In genomic region chr14:64293976-64294671, GRCh38 we compare ENCODE assay signal across 8 cellular contexts. TPM values are rescaled to one million over a fixed set of nuclear protein-coding genes. Genes with fewer than 3 reads are reported as not detected.
A peak's percentile ranks its signal among the peaks of the same experiment; 100 is the strongest.
DNase-seq lines count a peak whose midpoint lies in the region; ATAC-seq, FAIRE-seq and TF ChIP-seq lines count a peak whose summit lies in the region.

Gene ESR2, minus strand, starts transcription at chr14:64294371. Its CDS starts 11,386 bp downstream, at chr14:64282985.

- TF ChIP-seq CTCF in WTC11 (IDR thresholded peaks at IDR 0.05): no peak
- TF ChIP-seq CTCF in upper lobe of right lung (IDR thresholded peaks at IDR 0.05): no peak

- CTCF ChIA-PET in WTC11 (lab: Charles Lee): interaction anchor here (0.5 to 3.7 kb wide), 25 partner anchors 9 to 234 kb away, joined by 3 to 35 read pairs (median 4); no protein-coding TSS in a partner anchor

- H3K4me1 Mint-ChIP-seq in WTC11: peaks cover 10% of the 10 kb centered on the region

- peaks cover 25% of the 10 kb centered on the region for H3K27me3 Mint-ChIP-seq in WTC11 (ENCODE audit: low read depth)

- no peaks in the 10 kb centered on the region for H3K36me3 Mint-ChIP-seq in WTC11

- intact Hi-C loops in upper lobe of right lung (cut with DNase I): no loop called here

- no peaks in the 10 kb centered on the region for H3K9me3 Mint-ChIP-seq in WTC11

- H3K36me3 ChIP-seq in endocrine pancreas (ENCODE audit: control insufficient read depth, insufficient read depth, low read length) (no peaks in the 10 kb centered on the region), mucosa of stomach (ENCODE audit: control insufficient read depth, insufficient read depth, low read length) (no peaks in the 10 kb centered on the region), upper lobe of right lung (no peaks in the 10 kb centered on the region)

- H3K4me1 ChIP-seq in endocrine pancreas (ENCODE audit: control insufficient read depth, insufficient read depth, low read length) (no peaks in the 10 kb centered on the region), mucosa of stomach (ENCODE audit: control insufficient read depth, insufficient read depth, low read length) (peaks cover 12% of the 10 kb centered on the region), upper lobe of right lung (peaks cover 24% of the 10 kb centered on the region)

- no peak within 1 kb of the TSS for H3K9ac ChIP-seq in endocrine pancreas (ENCODE audit: control insufficient read depth, insufficient read depth, low read length)
- no peak within 1 kb of the TSS for H3K9ac ChIP-seq in mucosa of stomach (ENCODE audit: low read length)

- no peak within 1 kb of the TSS for H3K27ac Mint-ChIP-seq in WTC11

- H3K27me3 ChIP-seq in endocrine pancreas (ENCODE audit: control insufficient read depth, insufficient read depth, low read length): no peaks in the 10 kb centered on the region
- peaks cover 22% of the 10 kb centered on the region for H3K27me3 ChIP-seq in mucosa of stomach (ENCODE audit: control insufficient read depth, insufficient read depth, low read length)
- H3K27me3 ChIP-seq in upper lobe of right lung: peaks cover 24% of the 10 kb centered on the region

- DNase-seq in DMS79 treated with DMSO at 0.1 percent for 48 hours (lab: John Stamatoyannopoulos, UW): peak; percentile 60
- DNase-seq in HTR-8/SVneo (ENCODE audit: insufficient read length, low spot score): peak; percentile 60
- DNase-seq in WTC11 (ENCODE audit: low spot score): peak; percentile 58
- DNase-seq in upper lobe of right lung: peak; percentile 65
- no peak for DNase-seq in NCI-H226

- no peak within 1 kb of the TSS for H3K27ac ChIP-seq in upper lobe of right lung

- H3K4me3 Mint-ChIP-seq in WTC11: peak within 1 kb of the TSS; percentile 75

- H3K9me3 ChIP-seq in endocrine pancreas (ENCODE audit: control insufficient read depth, low read length) (no peaks in the 10 kb centered on the region), mucosa of stomach (ENCODE audit: control insufficient read depth, low read length) (no peaks in the 10 kb centered on the region), upper lobe of right lung (no peaks in the 10 kb centered on the region)

- H3K4me3 ChIP-seq in endocrine pancreas (ENCODE audit: control insufficient read depth, insufficient read depth, low read length) (peak within 1 kb of the TSS; percentile 43), mucosa of stomach (ENCODE audit: low read length) (peak within 1 kb of the TSS; percentile 1), upper lobe of right lung (peak within 1 kb of the TSS; percentile 47)

- POLR2A ChIA-PET in WTC11 (lab: Charles Lee): no interaction called here

- ATAC-seq in GM19463 (IDR thresholded peaks at IDR 0.05; ENCODE audit: unreplicated experiment) (peak; percentile 29), WTC11 (peak; percentile 52), upper lobe of right lung (peak; percentile 61)

- FAIRE-seq in HTR-8/SVneo (lab: Jason Lieb, UNC): no peak

TF ChIP-seq in WTC11, 78 proteins besides CTCF, POLR2A, EP300 and RAD21 (continues in another document):
- no peak for TF ChIP-seq PREB (CRISPR knock-in tag; IDR thresholded peaks at IDR 0.05; ENCODE audit: borderline replicate concordance)
- TF ChIP-seq SOX15 (CRISPR knock-in tag; IDR thresholded peaks at IDR 0.05): no peak
- no peak for TF ChIP-seq ZNF425 (CRISPR knock-in tag; conservative IDR thresholded peaks at IDR 0.05)
- TF ChIP-seq ZNF532 (CRISPR knock-in tag; IDR thresholded peaks at IDR 0.05; ENCODE audit: borderline replicate concordance): no peak
- no peak for TF ChIP-seq EMX1 (CRISPR knock-in tag; IDR thresholded peaks at IDR 0.05)
- peak; percentile 83 for TF ChIP-seq USF1 (CRISPR knock-in tag; IDR thresholded peaks at IDR 0.05)
- TF ChIP-seq ETV6 (CRISPR knock-in tag; IDR thresholded peaks at IDR 0.05): peak; percentile 52; the same call in 1 of the 2 replicates
- TF ChIP-seq ERG (CRISPR knock-in tag; IDR thresholded peaks at IDR 0.05): no peak
- TF ChIP-seq FOXJ3 (CRISPR knock-in tag; IDR thresholded peaks at IDR 0.05; ENCODE audit: borderline replicate concordance): no peak
- TF ChIP-seq ZNF232 (CRISPR knock-in tag; IDR thresholded peaks at IDR 0.05): no peak
- no peak for TF ChIP-seq TP53 (CRISPR knock-in tag; IDR thresholded peaks at IDR 0.05)
- no peak for TF ChIP-seq RELA (CRISPR knock-in tag; IDR thresholded peaks at IDR 0.05; ENCODE audit: borderline replicate concordance)
- TF ChIP-seq ZNF423 (CRISPR knock-in tag; IDR thresholded peaks at IDR 0.05): peak; percentile 86

RNA-seq across cellular contexts. Expression of gene ESR2, which starts in this region (rescaled TPM):
- total RNA-seq in WTC11 (2021) (0.23 to 0.50 TPM (median 0.39 TPM) in 3 replicates), upper lobe of right lung (1.3 TPM)

Comparison
In these comparisons a context has a peak if more than half of its experiments do, and no peak if none do; other contexts are left out.
1. Peak in DNase-seq and ATAC-seq in WTC11; RNA of the gene not detected or under 1 TPM.